18 cellular contexts compared by ENCODE assay signal in genomic region chr7:158065340-158065739, GRCh38.
"Had no signal": no experiment of that assay in that cellular context is flagged by ENCODE, and none has a peak within 500 bp of the region (broad histone marks: within the 10 kb centered on the region; RNA-seq: fewer than 3 reads in every experiment).

No MANE protein-coding gene starts in this region.

- DNase-seq: KBM-7, MV-4-11, NCI-H1048, NCI-H1105 treated with DMSO at 0.1 percent for 48 hours, NCI-H1417 treated with DMSO at 0.1 percent for 48 hours, NCI-H146, NCI-H1694 treated with DMSO at 0.1 percent for 48 hours, NCI-H1930, NCI-H2081, NCI-H2107, NCI-H2227 treated with DMSO at 0.1 percent for 48 hours, NCI-H524, NCI-H69, NCI-H774, RPMI8226, SHP77 treated with DMSO at 0.1 percent for 48 hours, SJCRH30 had no signal

- H3K27ac ChIP-seq: SJCRH30 had no signal

- ATAC-seq: SK-N-SH treated with all-trans-retinoic acid at 6 μM for 48 hours had no signal

- H3K36me3 ChIP-seq: SJCRH30 had no signal

- H3K9me3 ChIP-seq: SJCRH30 had no signal

- H3K4me1 ChIP-seq: SJCRH30 had no signal

- H3K4me3 ChIP-seq: SJCRH30 had no signal
